1 cellular context compared by ENCODE assay signal in genomic region chr15:64380130-64380870, GRCh38.
TF ChIP-seq lines count a peak whose summit lies in the region.

No MANE protein-coding gene starts in this region.

TF ChIP-seq in GM12878, 131 proteins besides CTCF, POLR2A, EP300 and RAD21:
- TF ChIP-seq MLLT1 (IDR thresholded peaks at IDR 0.05): 0 out of 2 replicates have a peak, but pooled peaks have one; percentile 34
